In genomic region chr5:36199620-36200019, GRCh38 we compare ENCODE assay signal across 16 cellular contexts. TPM values are rescaled to one million over a fixed set of nuclear protein-coding genes. Genes with fewer than 3 reads are reported as not detected.
DNase-seq lines count a peak whose midpoint lies in the region; ATAC-seq and TF ChIP-seq lines count a peak whose summit lies in the region.
"Had no signal": no experiment of that assay in that cellular context is flagged by ENCODE, and none has a peak within 500 bp of the region (broad histone marks: within the 10 kb centered on the region; RNA-seq: fewer than 3 reads in every experiment).

No MANE protein-coding gene starts in this region.

- H3K9ac ChIP-seq in adipocyte (ENCODE audit: low read length), result no peak overlapping the region
- H3K9ac ChIP-seq: KMS-11 had no signal

- DNase-seq in EL, result peak; percentile 47
- peak; percentile 61 for DNase-seq in adipocyte (ENCODE audit: low read depth)
- peak; percentile 65 for DNase-seq in fibroblast of villous mesenchyme (ENCODE audit: low read depth)
- peak; percentile 29 for DNase-seq in retinal pigment epithelial cell (ENCODE audit: low read depth)
- no peak for DNase-seq in NOMO-1 treated with DMSO at 0.1 percent for 48 hours (lab: John Stamatoyannopoulos, UW; ENCODE audit: unreplicated experiment)
- DNase-seq in HCEC 1CT, result no peak
- DNase-seq: GOT3, NCI-H1048, NCI-H1436 treated with DMSO at 0.1 percent for 48 hours, NCI-H2029 treated with DMSO at 0.1 percent for 48 hours, NCI-H510A treated with DMSO at 0.1 percent for 48 hours had no signal

- no peak for ATAC-seq in HG02798 (IDR thresholded peaks at IDR 0.05; ENCODE audit: poor library complexity, unreplicated experiment)
- ATAC-seq: HepG2, Panc1, Right ventricle myocardium inferior had no signal

- no peaks in the 10 kb centered on the region for H3K27me3 ChIP-seq in adipocyte (replicated peaks; ENCODE audit: control insufficient read depth, insufficient read depth, low read length)

- no peak overlapping the region for H3K4me3 ChIP-seq in adipocyte (ENCODE audit: low read length)
- H3K4me3 ChIP-seq in fibroblast of villous mesenchyme (ENCODE audit: low read depth, low read length), result no peak overlapping the region
- H3K4me3 ChIP-seq in retinal pigment epithelial cell (ENCODE audit: low read length), result no peak overlapping the region

- H3K9me3 ChIP-seq in adipocyte (ENCODE audit: control insufficient read depth, low read length), result no peaks in the 10 kb centered on the region

- TF ChIP-seq CTCF in fibroblast of villous mesenchyme (IDR thresholded peaks at IDR 0.05; ENCODE audit: insufficient read depth, low read depth, low read length) (no peak), retinal pigment epithelial cell (conservative IDR thresholded peaks at IDR 0.05; ENCODE audit: low read depth, low read length) (no peak)

- H3K4me1 ChIP-seq in adipocyte (ENCODE audit: control insufficient read depth, insufficient read depth, low read length), result peaks cover 18% of the 10 kb centered on the region

- peaks cover 58% of the 10 kb centered on the region for H3K36me3 ChIP-seq in adipocyte (ENCODE audit: control insufficient read depth, insufficient read depth, low read length, severe bottlenecking)

RNA-seq across cellular contexts. Expression of gene NADK2, which starts 42.1 kb away (rescaled TPM):
- total RNA-seq in fibroblast of villous mesenchyme, result 21.9 and 36.3 TPM in 2 replicates

RNA-seq across cellular contexts. Expression of gene SKP2, which starts 47.7 kb away (rescaled TPM):
- total RNA-seq in fibroblast of villous mesenchyme, result 36.7 and 142 TPM in 2 replicates

RNA-seq across cellular contexts. Expression of gene LMBRD2, which starts 47.9 kb away (rescaled TPM):
- total RNA-seq in fibroblast of villous mesenchyme, result 12.9 and 23.7 TPM in 2 replicates

Comparison
In these comparisons a context has a peak if more than half of its experiments do, and no peak if none do; other contexts are left out.
1. DNase-seq: peak in EL (single experiment), adipocyte (single experiment), fibroblast of villous mesenchyme (single experiment) and retinal pigment epithelial cell (single experiment); none in NOMO-1 treated with DMSO at 0.1 percent for 48 hours (single experiment) and HCEC 1CT (single experiment).